Comparison of ENCODE assay signal across 31 cellular contexts in the genomic region with DNA sequence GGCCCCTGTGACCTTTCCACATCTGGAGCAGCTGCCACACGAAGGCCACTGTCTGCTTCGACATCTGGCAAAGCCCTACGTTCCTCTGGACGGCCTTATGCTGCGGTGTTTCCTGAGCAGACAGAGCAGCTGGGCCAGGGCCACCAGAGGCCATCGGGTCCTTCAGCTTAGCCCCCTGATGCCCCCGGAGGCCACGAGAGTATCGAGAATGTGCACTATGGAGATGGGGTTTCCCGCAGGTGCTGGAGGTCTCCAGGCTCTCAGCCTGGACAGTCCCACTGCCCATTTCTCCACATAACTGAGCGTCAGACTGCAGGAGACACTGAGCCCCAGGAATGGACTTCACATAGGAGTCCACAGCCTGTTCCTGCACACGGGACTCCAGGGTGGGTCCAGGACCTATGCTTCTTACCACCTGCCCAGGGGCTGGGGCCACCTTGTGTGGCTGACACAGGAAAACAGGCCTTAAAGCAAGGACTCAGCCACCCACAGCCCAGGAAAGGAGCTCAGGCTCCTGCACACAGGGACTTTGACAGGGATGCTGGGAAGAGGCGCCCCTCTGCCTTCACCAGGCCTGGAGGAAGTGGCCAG.
"Had no signal": no experiment of that assay in that cellular context is flagged by ENCODE, and none has a peak within 500 bp of the region (broad histone marks: within the 10 kb centered on the region; RNA-seq: fewer than 3 reads in every experiment).

No MANE protein-coding gene starts in this region.

- H3K4me1 ChIP-seq: breast epithelium, testis, transverse colon had no signal

- H3K9me3 ChIP-seq: breast epithelium, esophagus muscularis mucosa, left ventricle myocardium inferior, SK-N-SH, testis, transverse colon, uterus had no signal

- H3K4me3 Mint-ChIP-seq: activated CD8-positive, alpha-beta memory T cell treated with anti-CD3 and anti-CD28 coated beads, Interleukin-2, amount 10 ng/mL, durations not matched to agents 7 days and 5 days; activated CD8-positive, alpha-beta T cell treated with anti-CD3 and anti-CD28 coated beads, Interleukin-2, amount 10 ng/mL, durations not matched to agents 7 days and 5 days; activated naive CD4-positive, alpha-beta T cell treated with anti-CD3 and anti-CD28 coated beads, Interleukin-2, amount 50 U/mL, for 24 hours; activated naive CD8-positive, alpha-beta T cell treated with anti-CD3 and anti-CD28 coated beads, Interleukin-2, amount 50 U/mL, for 24 hours; activated T-helper 17 cell treated with anti-CD3 and anti-CD28 coated beads, Interleukin-2, amount 50 U/mL, for 72 hours; dendritic cell treated with granulocyte-macrophage colony-stimulating factor and Interleukin-4, amounts not matched to agents 40 ng/mL and 50 ng/mL, for 4 days; endodermal cell; naive thymus-derived CD4-positive, alpha-beta T cell; neural crest cell; T-helper 1 cell treated with Interleukin-12 subunit alpha and Interleukin-12 subunit beta and Interleukin-4 antibody, amounts not matched to agents 30 μg/mL and 1 μg/mL, for 36 hours had no signal

- H2AFZ ChIP-seq: hepatocyte had no signal

- ATAC-seq: activated CD8-positive, alpha-beta memory T cell treated with anti-CD3 and anti-CD28 coated beads, Interleukin-2, amount 10 ng/mL, durations not matched to agents 7 days and 5 days; activated CD8-positive, alpha-beta T cell treated with anti-CD3 and anti-CD28 coated beads, Interleukin-2, amount 10 ng/mL, durations not matched to agents 7 days and 5 days; activated naive CD8-positive, alpha-beta T cell treated with anti-CD3 and anti-CD28 coated beads, Interleukin-2, amount 50 U/mL, for 24 hours; activated T-helper 17 cell treated with anti-CD3 and anti-CD28 coated beads, Interleukin-2, amount 50 U/mL, for 72 hours; naive thymus-derived CD4-positive, alpha-beta T cell; stimulated activated naive CD8-positive, alpha-beta T cell treated with anti-CD3 and anti-CD28 coated beads, Interleukin-15, Interleukin-2, amounts not matched to agents 100 U/mL and 50 U/mL, for 24 hours had no signal

- H3K27ac Mint-ChIP-seq: activated CD8-positive, alpha-beta memory T cell treated with anti-CD3 and anti-CD28 coated beads, Interleukin-2, amount 10 ng/mL, durations not matched to agents 7 days and 5 days; activated CD8-positive, alpha-beta T cell treated with anti-CD3 and anti-CD28 coated beads, Interleukin-2, amount 10 ng/mL, durations not matched to agents 7 days and 5 days; activated naive CD8-positive, alpha-beta T cell treated with anti-CD3 and anti-CD28 coated beads, Interleukin-2, amount 50 U/mL, for 24 hours; activated T-helper 17 cell treated with anti-CD3 and anti-CD28 coated beads, Interleukin-2, amount 50 U/mL, for 72 hours; endodermal cell; naive thymus-derived CD4-positive, alpha-beta T cell; T-helper 1 cell treated with Interleukin-12 subunit alpha and Interleukin-12 subunit beta and Interleukin-4 antibody, amounts not matched to agents 30 μg/mL and 1 μg/mL, for 36 hours had no signal

- H3K9ac ChIP-seq: SK-N-SH had no signal

- DNase-seq: activated CD4-positive, alpha-beta T cell treated with anti-CD3 and anti-CD28 coated beads for 1 hour; activated CD8-positive, alpha-beta memory T cell treated with anti-CD3 and anti-CD28 coated beads, Interleukin-2, amount 10 ng/mL, durations not matched to agents 7 days and 5 days; activated CD8-positive, alpha-beta T cell treated with anti-CD3 and anti-CD28 coated beads, Interleukin-2, amount 10 ng/mL, durations not matched to agents 7 days and 5 days; activated gamma-delta T cell treated with Interleukin-2 at 50 U/mL for 16 hours; activated naive CD8-positive, alpha-beta T cell treated with anti-CD3 and anti-CD28 coated beads, Interleukin-2, amount 50 U/mL, for 24 hours; amygdala; central memory CD4-positive, alpha-beta T cell; endodermal cell; foreskin melanocyte; islet precursor cell; left ventricle myocardium inferior; midbrain; naive thymus-derived CD4-positive, alpha-beta T cell; occipital lobe; right cardiac atrium; SK-N-SH; stimulated activated CD4-positive, alpha-beta T cell treated with anti-CD3 and anti-CD28 coated beads, Interleukin-2, amount 100 ng/mL, for 48 hours; stimulated activated naive CD8-positive, alpha-beta T cell treated with anti-CD3 and anti-CD28 coated beads, Interleukin-15, Interleukin-2, amounts not matched to agents 100 U/mL and 50 U/mL, for 24 hours; SW 1271; T1000; testis; transverse colon; uterus had no signal

- H3K4me3 ChIP-seq: breast epithelium, esophagus muscularis mucosa, hepatocyte, left ventricle myocardium inferior, testis, transverse colon, uterus had no signal

- H3K36me3 ChIP-seq: breast epithelium, uterus had no signal

- H3K4me2 ChIP-seq: hepatocyte, SK-N-SH had no signal

- H3K79me2 ChIP-seq: hepatocyte had no signal

- H3K27ac ChIP-seq: breast epithelium, esophagus muscularis mucosa, hepatocyte, testis, transverse colon, uterus had no signal

- H3K27me3 ChIP-seq: breast epithelium, esophagus muscularis mucosa, hepatocyte, testis, transverse colon, uterus had no signal

- H3K27me3 Mint-ChIP-seq: activated CD8-positive, alpha-beta memory T cell treated with anti-CD3 and anti-CD28 coated beads, Interleukin-2, amount 10 ng/mL, durations not matched to agents 7 days and 5 days; activated naive CD4-positive, alpha-beta T cell treated with anti-CD3 and anti-CD28 coated beads, Interleukin-2, amount 50 U/mL, for 24 hours; activated naive CD8-positive, alpha-beta T cell treated with anti-CD3 and anti-CD28 coated beads, Interleukin-2, amount 50 U/mL, for 24 hours; activated T-helper 17 cell treated with anti-CD3 and anti-CD28 coated beads, Interleukin-2, amount 50 U/mL, for 72 hours; dendritic cell treated with granulocyte-macrophage colony-stimulating factor and Interleukin-4, amounts not matched to agents 40 ng/mL and 50 ng/mL, for 4 days; naive thymus-derived CD4-positive, alpha-beta T cell had no signal

- H3K9me3 Mint-ChIP-seq: activated naive CD4-positive, alpha-beta T cell treated with anti-CD3 and anti-CD28 coated beads, Interleukin-2, amount 50 U/mL, for 24 hours; activated naive CD8-positive, alpha-beta T cell treated with anti-CD3 and anti-CD28 coated beads, Interleukin-2, amount 50 U/mL, for 24 hours; activated T-helper 17 cell treated with anti-CD3 and anti-CD28 coated beads, Interleukin-2, amount 50 U/mL, for 72 hours; dendritic cell treated with granulocyte-macrophage colony-stimulating factor and Interleukin-4, amounts not matched to agents 40 ng/mL and 50 ng/mL, for 4 days; endodermal cell; naive thymus-derived CD4-positive, alpha-beta T cell; neural crest cell; T-helper 1 cell treated with Interleukin-12 subunit alpha and Interleukin-12 subunit beta and Interleukin-4 antibody, amounts not matched to agents 30 μg/mL and 1 μg/mL, for 36 hours had no signal

- H3K4me1 Mint-ChIP-seq: activated naive CD4-positive, alpha-beta T cell treated with anti-CD3 and anti-CD28 coated beads, Interleukin-2, amount 50 U/mL, for 24 hours; endodermal cell; naive thymus-derived CD4-positive, alpha-beta T cell; neural crest cell had no signal
